10 cellular contexts compared by ENCODE assay signal in the genomic region with DNA sequence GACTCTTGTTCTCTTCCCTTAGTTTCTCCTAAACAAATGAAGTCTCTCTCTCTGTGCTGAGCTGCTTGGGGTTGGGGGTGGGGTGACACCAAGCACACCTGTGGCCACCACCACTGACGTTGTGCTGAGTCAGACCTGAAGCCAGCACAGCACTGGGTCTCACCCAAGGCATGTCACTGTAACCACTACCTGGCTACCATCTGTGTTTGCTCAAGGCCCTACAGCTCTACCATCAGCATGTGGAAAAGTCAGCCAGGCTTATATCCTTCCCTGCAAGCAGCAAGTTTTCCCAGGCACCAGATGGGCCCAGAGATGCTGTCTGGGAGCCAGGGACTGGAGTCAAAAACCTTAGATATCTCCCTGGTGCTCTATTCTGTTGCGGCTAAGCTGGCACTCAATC. TPM values are rescaled to one million over a fixed set of nuclear protein-coding genes. Genes with fewer than 3 reads are reported as not detected.
A peak's percentile ranks its signal among the peaks of the same experiment; 100 is the strongest.
DNase-seq lines count a peak whose midpoint lies in the region; ATAC-seq and TF ChIP-seq lines count a peak whose summit lies in the region.
"Had no signal": no experiment of that assay in that cellular context is flagged by ENCODE, and none has a peak within 500 bp of the region (broad histone marks: within the 10 kb centered on the region; RNA-seq: fewer than 3 reads in every experiment).

No MANE protein-coding gene starts in this region.

- no peaks in the 10 kb centered on the region for H3K27me3 Mint-ChIP-seq in T-helper 1 cell treated with Interleukin-12 subunit alpha and Interleukin-12 subunit beta and Interleukin-4 antibody, amounts not matched to agents 30 μg/mL and 1 μg/mL, for 36 hours (ENCODE audit: low read depth)
- H3K27me3 Mint-ChIP-seq: dendritic cell treated with granulocyte-macrophage colony-stimulating factor and Interleukin-4, amounts not matched to agents 40 ng/mL and 50 ng/mL, for 4 days had no signal

- H3K9me3 Mint-ChIP-seq in T-helper 1 cell treated with Interleukin-12 subunit alpha and Interleukin-12 subunit beta and Interleukin-4 antibody, amounts not matched to agents 30 μg/mL and 1 μg/mL, for 36 hours: no peaks in the 10 kb centered on the region
- H3K9me3 Mint-ChIP-seq: dendritic cell treated with granulocyte-macrophage colony-stimulating factor and Interleukin-4, amounts not matched to agents 40 ng/mL and 50 ng/mL, for 4 days had no signal

- no peak overlapping the region for H3K4me3 ChIP-seq in ovary

- H3K4me1 Mint-ChIP-seq in T-helper 1 cell treated with Interleukin-12 subunit alpha and Interleukin-12 subunit beta and Interleukin-4 antibody, amounts not matched to agents 30 μg/mL and 1 μg/mL, for 36 hours (ENCODE audit: low read depth): peaks cover 18% of the 10 kb centered on the region

- DNase-seq in DMS 273 (lab: John Stamatoyannopoulos, UW; ENCODE audit: unreplicated experiment): peak; percentile 66
- no peak for DNase-seq in ovary
- DNase-seq in ecto neural progenitor cell (ENCODE audit: low spot score): no peak
- DNase-seq in DMS153 treated with DMSO at 0.1 percent for 48 hours (lab: John Stamatoyannopoulos, UW; ENCODE audit: unreplicated experiment): no peak
- DNase-seq in LoVo (ENCODE audit: low spot score): no peak
- DNase-seq: KBM-7 had no signal

- no peak overlapping the region for H3K27ac ChIP-seq in ovary

- H3K36me3 Mint-ChIP-seq in T-helper 1 cell treated with Interleukin-12 subunit alpha and Interleukin-12 subunit beta and Interleukin-4 antibody, amounts not matched to agents 30 μg/mL and 1 μg/mL, for 36 hours (ENCODE audit: low read depth): peaks cover 3% of the 10 kb centered on the region

- intact Hi-C loops in ovary (cut with DNase I): no loop called here

- WGBS in ovary, 3 donors: 79 to 85% (median 84%) methylated on average over 2 of the region's 2 CpGs

- no peak for TF ChIP-seq POLR2A in ovary (IDR thresholded peaks at IDR 0.05)

- no peaks in the 10 kb centered on the region for H3K9me3 ChIP-seq in ovary

- no peak for TF ChIP-seq CTCF in ovary (IDR thresholded peaks at IDR 0.05)

- no peaks in the 10 kb centered on the region for H3K4me1 ChIP-seq in ovary (ENCODE audit: insufficient read depth)

- H3K27ac Mint-ChIP-seq in T-helper 1 cell treated with Interleukin-12 subunit alpha and Interleukin-12 subunit beta and Interleukin-4 antibody, amounts not matched to agents 30 μg/mL and 1 μg/mL, for 36 hours: peak overlapping the region; percentile 39
- H3K27ac Mint-ChIP-seq: dendritic cell treated with granulocyte-macrophage colony-stimulating factor and Interleukin-4, amounts not matched to agents 40 ng/mL and 50 ng/mL, for 4 days had no signal

- no peak overlapping the region for H3K4me3 Mint-ChIP-seq in T-helper 1 cell treated with Interleukin-12 subunit alpha and Interleukin-12 subunit beta and Interleukin-4 antibody, amounts not matched to agents 30 μg/mL and 1 μg/mL, for 36 hours
- H3K4me3 Mint-ChIP-seq: dendritic cell treated with granulocyte-macrophage colony-stimulating factor and Interleukin-4, amounts not matched to agents 40 ng/mL and 50 ng/mL, for 4 days had no signal

- ATAC-seq in GM19023 (IDR thresholded peaks at IDR 0.05; ENCODE audit: unreplicated experiment) (peak; percentile 56), HG02973 (IDR thresholded peaks at IDR 0.05; ENCODE audit: unreplicated experiment) (peak; percentile 79)

- H3K27me3 ChIP-seq in ovary: no peaks in the 10 kb centered on the region

- no peak for TF ChIP-seq EP300 in ovary (IDR thresholded peaks at IDR 0.05)

- H3K36me3 ChIP-seq in ovary: no peaks in the 10 kb centered on the region

RNA-seq across cellular contexts. Expression of a gene that starts 6.9 kb away (rescaled TPM):
- total RNA-seq in ovary: 10 to 100 TPM in 1 of 7 donors, 1 to 10 TPM in 1, under 1 TPM in 2, not detected in 3; 0.24 to 17.3 (median 1.0) TPM
- polyA plus RNA-seq in ovary: 1 to 10 TPM in 1 of 2 donors, under 1 TPM in 1; 0.12 to 5.3 TPM

RNA-seq across cellular contexts. Expression of a gene that starts 9.1 kb away (rescaled TPM):
- under 1 TPM in 3 of 7 donors, not detected in 4; 0.13 to 0.57 (median 0.20) TPM for total RNA-seq in ovary
- polyA plus RNA-seq in ovary: 1 to 10 TPM in 1 of 2 donors, under 1 TPM in 1; 0.06 to 8.2 TPM

RNA-seq across cellular contexts. Expression of a gene that starts 19.5 kb away (rescaled TPM):
- total RNA-seq in ovary: under 1 TPM in 2 of 7 donors, not detected in 5; 0.18 to 0.57 TPM
- 1 to 10 TPM in 1 of 2 donors, not detected in 1; 1.1 TPM for polyA plus RNA-seq in ovary

RNA-seq across cellular contexts. Expression of a gene that starts 25.6 kb away (rescaled TPM):
- total RNA-seq in ovary: 10 to 100 TPM; 25.6 to 51.6 (median 37.4) TPM
- 10 to 100 TPM; 16.9 to 31.7 TPM for polyA plus RNA-seq in ovary

RNA-seq across cellular contexts. Expression of a gene that starts 58.1 kb away (rescaled TPM):
- total RNA-seq in ovary: under 1 TPM in 3 of 7 donors, not detected in 4; 0.41 to 0.83 (median 0.71) TPM
- polyA plus RNA-seq in ovary: 1 to 10 TPM in 1 of 2 donors, under 1 TPM in 1; 0.11 to 1.5 TPM
